15 cellular contexts compared by ENCODE assay signal in genomic region chr2:183592271-183592670, GRCh38.
A peak's percentile ranks its signal among the peaks of the same experiment; 100 is the strongest.
DNase-seq lines count a peak whose midpoint lies in the region; ATAC-seq and TF ChIP-seq lines count a peak whose summit lies in the region.
"Had no signal": no experiment of that assay in that cellular context is flagged by ENCODE, and none has a peak within 500 bp of the region (broad histone marks: within the 10 kb centered on the region; RNA-seq: fewer than 3 reads in every experiment).

No MANE protein-coding gene starts in this region.

- 81 to 94% methylated on average over 4 of the region's 4 CpGs for WGBS in thyroid gland, 2 donors

- H3K27me3 ChIP-seq in RWPE2 (ENCODE audit: insufficient read depth, poor library complexity, severe bottlenecking) (no peaks in the 10 kb centered on the region), thyroid gland (no peaks in the 10 kb centered on the region)
- H3K27me3 ChIP-seq: BLaER1 treated with 17β-estradiol and CSF1 and Interleukin-3, amounts not matched to agents 10 nM and 100 nM had no signal

- DNase-seq in NCI-H2171 treated with DMSO at 0.1 percent for 48 hours (lab: John Stamatoyannopoulos, UW) (peak; percentile 37), NCI-H2171 (lab: John Stamatoyannopoulos, UW) (no peak), RWPE2 (ENCODE audit: low spot score) (no peak), epithelial cell of esophagus (ENCODE audit: low read depth) (peak; percentile 75), thyroid gland (no peak)
- no peak for DNase-seq in stimulated activated CD4-positive, alpha-beta T cell treated with anti-CD3 and anti-CD28 coated beads, Interleukin-4, amount 100 ng/mL, for 24 hours
- DNase-seq: 8988T; CD4-positive, CD25-positive, alpha-beta regulatory T cell; DMS79; HCEC 1CT; HFFc6 had no signal

- TF ChIP-seq CTCF in RWPE2 (IDR thresholded peaks at IDR 0.05; ENCODE audit: poor library complexity, severe bottlenecking) (no peak), epithelial cell of esophagus (IDR thresholded peaks at IDR 0.05; ENCODE audit: insufficient read depth, low read depth, low read length, missing control alignments) (no peak), thyroid gland (IDR thresholded peaks at IDR 0.05) (no peak)

- H3K4me1 ChIP-seq in RWPE2 (ENCODE audit: insufficient read depth, poor library complexity, severe bottlenecking), result no peaks in the 10 kb centered on the region
- peaks cover 0 to 4% of the 10 kb centered on the region in 2 donors for H3K4me1 ChIP-seq in thyroid gland
- H3K4me1 ChIP-seq: BLaER1 treated with 17β-estradiol and CSF1 and Interleukin-3, amounts not matched to agents 10 nM and 100 nM had no signal

- H3K9me3 ChIP-seq in RWPE2 (ENCODE audit: severe bottlenecking), result no peaks in the 10 kb centered on the region
- H3K9me3 ChIP-seq in thyroid gland, result no peaks in the 10 kb centered on the region
- H3K9me3 ChIP-seq: BLaER1 treated with 17β-estradiol and CSF1 and Interleukin-3, amounts not matched to agents 10 nM and 100 nM had no signal

- ATAC-seq in RWPE2 (ENCODE audit: low read depth), result peak; percentile 53; the same call in 2 of the 3 replicates
- no peak for ATAC-seq in GM21390 (IDR thresholded peaks at IDR 0.05; ENCODE audit: unreplicated experiment)
- ATAC-seq: GM12878, K562 had no signal

- H3K36me3 ChIP-seq in RWPE2 (ENCODE audit: low read depth) (no peaks in the 10 kb centered on the region), thyroid gland (no peaks in the 10 kb centered on the region)
- H3K36me3 ChIP-seq: BLaER1 treated with 17β-estradiol and CSF1 and Interleukin-3, amounts not matched to agents 10 nM and 100 nM had no signal

- TF ChIP-seq POLR2A in thyroid gland (IDR thresholded peaks at IDR 0.05), result no peak

- intact Hi-C loops in thyroid gland (cut with DNase I), result no loop called here

- H3K4me3 ChIP-seq in RWPE2 (ENCODE audit: severe bottlenecking), result no peak overlapping the region
- no peak overlapping the region for H3K4me3 ChIP-seq in epithelial cell of esophagus (ENCODE audit: low read length)
- H3K4me3 ChIP-seq in thyroid gland (replicated peaks in 1 of 3), result no peak overlapping the region
- H3K4me3 ChIP-seq: BLaER1 treated with 17β-estradiol and CSF1 and Interleukin-3, amounts not matched to agents 10 nM and 100 nM; GM12878; K562 had no signal

- H3K27ac ChIP-seq in RWPE2 (ENCODE audit: poor library complexity, severe bottlenecking) (no peak overlapping the region), thyroid gland (no peak overlapping the region)
- H3K27ac ChIP-seq: BLaER1 treated with 17β-estradiol and CSF1 and Interleukin-3, amounts not matched to agents 10 nM and 100 nM had no signal

Comparison
In these comparisons a context has a peak if more than half of its experiments do, and no peak if none do; other contexts are left out.
1. DNase-seq: peak in NCI-H2171 treated with DMSO at 0.1 percent for 48 hours (single experiment) and epithelial cell of esophagus (single experiment); none in NCI-H2171 (single experiment), RWPE2 (single experiment), stimulated activated CD4-positive, alpha-beta T cell treated with anti-CD3 and anti-CD28 coated beads, Interleukin-4, amount 100 ng/mL, for 24 hours (single experiment) and thyroid gland (0 of 2).